ENCODE assay signal across 8 cellular contexts in the genomic region with DNA sequence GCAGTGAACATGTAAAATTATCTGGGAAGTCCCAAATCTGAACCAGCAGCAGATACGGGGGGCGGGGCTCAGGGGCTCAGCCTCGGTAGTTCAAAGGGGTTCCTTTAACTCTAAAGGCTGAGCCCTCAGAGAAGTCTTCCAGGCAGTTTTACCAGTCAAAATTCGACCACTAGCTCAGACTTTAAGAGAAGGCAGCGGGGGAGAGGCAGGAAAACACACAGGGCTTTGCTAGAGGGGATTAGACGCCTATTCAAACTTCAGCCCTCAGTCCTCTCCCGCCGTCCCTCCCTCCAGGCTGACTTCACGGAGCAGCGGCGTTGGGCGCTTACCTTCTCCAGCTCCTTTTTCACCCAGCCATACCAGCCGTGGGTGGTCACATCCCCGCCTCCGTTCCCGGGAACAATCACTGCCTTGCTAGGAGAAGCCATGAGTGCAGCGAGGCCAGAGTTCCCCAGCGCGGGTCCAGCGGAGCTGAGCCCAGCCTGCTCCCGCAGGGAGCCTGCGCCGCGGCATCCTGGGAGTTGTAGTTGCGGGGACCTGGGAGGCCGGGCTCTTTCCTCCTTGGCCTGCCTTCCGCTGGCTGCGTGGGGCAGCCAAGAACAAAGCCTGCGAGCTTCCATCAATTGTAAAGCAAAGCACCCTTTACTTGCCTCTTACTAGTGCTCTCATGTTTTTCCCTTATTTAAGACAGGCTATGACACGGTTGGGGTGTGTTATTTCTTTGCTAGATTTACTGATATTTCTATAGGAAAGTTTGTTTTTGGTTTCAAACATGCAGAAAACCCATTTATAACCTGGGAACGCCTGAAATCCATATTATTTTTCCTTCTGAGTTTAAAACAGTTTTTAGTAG. TPM values are rescaled to one million over a fixed set of nuclear protein-coding genes. Genes with fewer than 3 reads are reported as not detected.
DNase-seq lines count a peak whose midpoint lies in the region; ATAC-seq, FAIRE-seq and TF ChIP-seq lines count a peak whose summit lies in the region.

A gene (minus strand): TSS at position 486 of the 853 bp plus-strand sequence. CDS start 58 bp downstream, at position 428.

- peak; percentile 92 for FAIRE-seq in GM12892 (lab: Jason Lieb, UNC)

- no peaks in the 10 kb centered on the region for H3K4me1 ChIP-seq in prostate gland (replicated peaks)

- peak; percentile 99 for ATAC-seq in HG02759 (IDR thresholded peaks at IDR 0.05; ENCODE audit: unreplicated experiment)
- peak; percentile 100 for ATAC-seq in left ventricle myocardium superior

- H3K36me3 Mint-ChIP-seq in T-helper 1 cell treated with Interleukin-12 subunit alpha and Interleukin-12 subunit beta and Interleukin-4 antibody, amounts not matched to agents 30 μg/mL and 1 μg/mL, for 36 hours (ENCODE audit: low read depth), result peaks cover 4% of the 10 kb centered on the region

- intact Hi-C loops in left ventricle myocardium superior (cut with micrococcal nuclease), result no loop called here
- intact Hi-C loops in prostate gland (cut with DNase I), result no loop called here

- peak within 1 kb of the TSS; percentile 83 for H3K27ac Mint-ChIP-seq in T-helper 1 cell treated with Interleukin-12 subunit alpha and Interleukin-12 subunit beta and Interleukin-4 antibody, amounts not matched to agents 30 μg/mL and 1 μg/mL, for 36 hours

- H3K9me3 Mint-ChIP-seq in T-helper 1 cell treated with Interleukin-12 subunit alpha and Interleukin-12 subunit beta and Interleukin-4 antibody, amounts not matched to agents 30 μg/mL and 1 μg/mL, for 36 hours, result no peaks in the 10 kb centered on the region

- no peak for TF ChIP-seq CTCF in prostate gland (IDR thresholded peaks at IDR 0.05)

- H3K4me3 ChIP-seq in prostate gland, result peak within 1 kb of the TSS; percentile 50 to 67

- WGBS in prostate gland, result 3% methylated on average over 27 of the region's 31 CpGs

- peak within 1 kb of the TSS; percentile 97 for H3K4me3 Mint-ChIP-seq in T-helper 1 cell treated with Interleukin-12 subunit alpha and Interleukin-12 subunit beta and Interleukin-4 antibody, amounts not matched to agents 30 μg/mL and 1 μg/mL, for 36 hours

- H3K27ac ChIP-seq in prostate gland, result peak within 1 kb of the TSS; percentile 50 to 67

- no peaks in the 10 kb centered on the region for H3K27me3 Mint-ChIP-seq in T-helper 1 cell treated with Interleukin-12 subunit alpha and Interleukin-12 subunit beta and Interleukin-4 antibody, amounts not matched to agents 30 μg/mL and 1 μg/mL, for 36 hours (ENCODE audit: low read depth)

- peak; percentile 77 for DNase-seq in GM12892 (ENCODE audit: insufficient read length)
- DNase-seq in NCI-H128 (lab: John Stamatoyannopoulos, UW; ENCODE audit: unreplicated experiment), result peak; percentile 70
- DNase-seq in amniotic stem cell (lab: John Stamatoyannopoulos, UW), result peak; percentile 53
- DNase-seq in left ventricle myocardium superior, result peak; percentile 93
- peak; percentile 74 for DNase-seq in prostate gland (ENCODE audit: low spot score)
- DNase-seq in ureter (ENCODE audit: low spot score), result peak; percentile 86

- H3K4me1 Mint-ChIP-seq in T-helper 1 cell treated with Interleukin-12 subunit alpha and Interleukin-12 subunit beta and Interleukin-4 antibody, amounts not matched to agents 30 μg/mL and 1 μg/mL, for 36 hours (ENCODE audit: low read depth), result peaks cover 19% of the 10 kb centered on the region

- H3K9me3 ChIP-seq in prostate gland, result no peaks in the 10 kb centered on the region

- peak; percentile 61 for TF ChIP-seq POLR2A in GM12892 (IDR thresholded peaks at IDR 0.05; ENCODE audit: low read depth, low read length)
- peak; percentile 23 for TF ChIP-seq POLR2A in prostate gland (IDR thresholded peaks at IDR 0.05)

- no peaks in the 10 kb centered on the region for H3K27me3 ChIP-seq in prostate gland (replicated peaks; ENCODE audit: insufficient read depth)

- no peaks in the 10 kb centered on the region for H3K36me3 ChIP-seq in prostate gland

RNA-seq across cellular contexts. Expression of the gene that starts here (rescaled TPM):
- 16.2 TPM for polyA plus RNA-seq in GM12892 (2012; ENCODE audit: missing spikeins)
- total RNA-seq in left ventricle myocardium superior, result 5.1 TPM
- 10 to 100 TPM; 14.4 to 21.3 TPM for total RNA-seq in prostate gland
- 10.7 TPM for total RNA-seq in ureter

Comparison
In these comparisons a context has a peak if more than half of its experiments do, and no peak if none do; other contexts are left out.
1. Peak in every context shown above with its lines: DNase-seq, ATAC-seq, H3K4me3 ChIP-seq and H3K27ac ChIP-seq.